15 cellular contexts compared by ENCODE assay signal in the genomic region with DNA sequence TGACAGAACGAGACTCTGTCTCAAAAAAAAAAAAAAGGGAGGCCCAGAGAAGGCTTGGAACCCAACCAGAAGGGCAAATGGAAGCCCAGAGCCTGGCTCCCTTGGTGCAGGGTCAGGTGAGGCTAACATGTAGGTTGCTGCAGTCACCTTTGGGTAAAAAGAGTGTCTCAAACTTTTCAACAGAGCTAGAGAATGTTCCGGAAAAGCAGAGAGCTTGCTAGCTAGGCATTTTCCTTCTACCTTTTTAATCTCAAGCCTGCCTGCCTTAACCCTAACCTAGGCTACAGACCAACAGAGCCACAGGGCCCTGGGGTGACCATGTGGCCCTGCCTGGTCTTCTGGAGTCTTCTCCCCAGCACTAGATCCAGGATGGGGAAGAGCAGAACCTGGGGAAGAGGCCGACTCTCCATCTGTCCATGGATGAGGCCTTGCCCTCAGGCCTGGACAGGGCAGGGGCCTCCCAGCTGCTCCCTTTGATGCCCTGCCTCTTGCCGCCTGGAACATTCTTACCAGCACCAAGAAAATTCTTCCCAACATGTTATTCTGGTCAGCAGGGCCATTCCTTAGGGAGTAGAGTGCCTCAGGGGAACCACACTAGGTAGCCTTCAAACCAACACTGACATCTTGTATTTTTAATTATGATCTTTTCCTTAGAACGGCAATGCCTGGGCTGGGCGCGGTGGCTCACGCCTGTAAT. TPM values are rescaled to one million over a fixed set of nuclear protein-coding genes. Genes with fewer than 3 reads are reported as not detected.
"Had no signal": no experiment of that assay in that cellular context is flagged by ENCODE, and none has a peak within 500 bp of the region (broad histone marks: within the 10 kb centered on the region; RNA-seq: fewer than 3 reads in every experiment).

No MANE protein-coding gene starts in this region.

- H3K9me3 ChIP-seq: ascending aorta, psoas muscle, right lobe of liver, suprapubic skin had no signal

- H2AFZ ChIP-seq: neural progenitor cell had no signal

- H3K4me1 ChIP-seq: foreskin keratinocyte, neural progenitor cell, right lobe of liver, suprapubic skin had no signal

- H3K4me3 ChIP-seq: ascending aorta, neural progenitor cell, psoas muscle, right lobe of liver, suprapubic skin had no signal

- H3K36me3 ChIP-seq: ascending aorta, neural progenitor cell, right lobe of liver, suprapubic skin had no signal

- ATAC-seq: left lobe of liver, WTC11 had no signal

- FAIRE-seq: islet of Langerhans, urothelium cell line had no signal

- H3K27ac ChIP-seq: ascending aorta, foreskin keratinocyte, neural progenitor cell, psoas muscle, right lobe of liver, suprapubic skin had no signal

- H3K4me2 ChIP-seq: neural progenitor cell had no signal

- DNase-seq: activated CD4-positive, alpha-beta T cell treated with anti-CD3 and anti-CD28 coated beads for 48 hours; activated naive CD4-positive, alpha-beta T cell; head of caudate nucleus; mesendoderm; psoas muscle; right lobe of liver; stimulated activated naive CD4-positive, alpha-beta T cell treated with Interleukin-2 at 50 U/mL for 16 hours had no signal

- H3K9ac ChIP-seq: neural progenitor cell had no signal

- H3K27me3 ChIP-seq: ascending aorta, foreskin keratinocyte, neural progenitor cell, right lobe of liver, suprapubic skin had no signal

RNA-seq across cellular contexts. Expression of a gene that starts 47.0 kb away (rescaled TPM):
- total RNA-seq: foreskin keratinocyte had no signal
